8 cellular contexts compared by ENCODE assay signal in genomic region chr7:5527038-5527339, GRCh38. TPM values are rescaled to one million over a fixed set of nuclear protein-coding genes. Genes with fewer than 3 reads are reported as not detected.
A peak's percentile ranks its signal among the peaks of the same experiment; 100 is the strongest.
DNase-seq lines count a peak whose midpoint lies in the region; TF ChIP-seq lines count a peak whose summit lies in the region.
"Not testable (repeated sequence)": the region's sequence is repeated elsewhere in the genome, so short reads cannot be mapped to it uniquely, and the experiment has no call there.

No MANE protein-coding gene starts in this region.

- H3K27ac Mint-ChIP-seq in Calu3 (ENCODE audit: unreplicated experiment) (peak overlapping the region; percentile 98), MCF 10A (ENCODE audit: low read depth, unreplicated experiment) (peak overlapping the region; percentile 91)

- not testable (repeated sequence) for TF ChIP-seq EP300 in transverse colon (IDR thresholded peaks at IDR 0.05; ENCODE audit: low read depth)

- H3K4me1 ChIP-seq in OCI-LY1 (ENCODE audit: insufficient read depth, low read length, severe bottlenecking): peaks cover 27% of the 10 kb centered on the region
- H3K4me1 ChIP-seq in mesendoderm (ENCODE audit: control insufficient read depth, low read depth, low read length): not testable (repeated sequence)
- H3K4me1 ChIP-seq in prostate gland (replicated peaks): peaks cover 17% of the 10 kb centered on the region
- H3K4me1 ChIP-seq in transverse colon: peaks cover 0 to 33% (median 12%) of the 10 kb centered on the region in 4 donors

- CTCF ChIA-PET in Calu3 (lab: Charles Lee): not testable (repeated sequence)
- CTCF ChIA-PET in MCF 10A (lab: Yijun Ruan, JAX): interaction anchor here (1.2 to 1.6 kb wide), 2 partner anchors 30 to 33 kb away, joined by 3 to 4 read pairs; no protein-coding TSS in a partner anchor

- H3K9me2 ChIP-seq in OCI-LY1 (ENCODE audit: low read depth, low read length): not testable (repeated sequence)

- H3K36me3 Mint-ChIP-seq in Calu3 (ENCODE audit: insufficient read depth, unreplicated experiment) (peaks cover 100% of the 10 kb centered on the region), MCF 10A (ENCODE audit: insufficient read depth, unreplicated experiment) (peaks cover 85% of the 10 kb centered on the region)

- not testable (repeated sequence) for H3K23ac ChIP-seq in mesendoderm (ENCODE audit: low read length)

- H3K79me2 ChIP-seq in OCI-LY1 (ENCODE audit: insufficient read depth, low read length): not testable (repeated sequence)
- H3K79me2 ChIP-seq in mesendoderm (ENCODE audit: control insufficient read depth, insufficient read depth, low read length): peaks cover 36% of the 10 kb centered on the region

- H2AK5ac ChIP-seq in mesendoderm (ENCODE audit: low read length): not testable (repeated sequence)

- no CpG with 5 or more reads among the region's 2 CpGs for WGBS in mesendoderm (ENCODE audit: extremely low coverage, insufficient coverage, low lambda C conversion rate)
- 59% methylated on average over 2 of the region's 2 CpGs for WGBS in prostate gland
- 25 to 58% methylated on average over 1 to 2 of the region's 2 CpGs for WGBS in transverse colon (ENCODE audit: low coverage in 1 of 2), 2 donors

- POLR2A ChIA-PET in MCF 10A (lab: Yijun Ruan, JAX): interaction anchor here (1.2 to 1.5 kb wide), 2 partner anchors 103 to 105 kb away, joined by 3 to 6 read pairs; partner anchors contain the start of gene TNRC18

- H3K9ac ChIP-seq in OCI-LY1 (ENCODE audit: low read length): not testable (repeated sequence)
- H3K9ac ChIP-seq in mesendoderm (ENCODE audit: low read length): peak overlapping the region; percentile 15

- H3K27ac ChIP-seq in OCI-LY1 (ENCODE audit: low read depth, low read length, poor library complexity, severe bottlenecking) (peak overlapping the region; percentile 71), prostate gland (peak overlapping the region; percentile 100), transverse colon (peak overlapping the region; percentile 99 to 100 (median 100))
- H3K27ac ChIP-seq in mesendoderm (ENCODE audit: low read depth, low read length): not testable (repeated sequence)

- not testable (repeated sequence) for H3K9me3 Mint-ChIP-seq in Calu3 (ENCODE audit: low read depth, unreplicated experiment); MCF 10A (ENCODE audit: unreplicated experiment)

- H3F3A ChIP-seq in OCI-LY1 (ENCODE audit: insufficient read depth, low read length): peaks cover 49% of the 10 kb centered on the region

- H3K36me3 ChIP-seq in OCI-LY1 (ENCODE audit: insufficient read depth, low read length): peaks cover 66% of the 10 kb centered on the region
- peaks cover 26% of the 10 kb centered on the region for H3K36me3 ChIP-seq in mesendoderm (ENCODE audit: control insufficient read depth, insufficient read depth, low read length)
- peaks cover 18 to 36% of the 10 kb centered on the region in 2 donors for H3K36me3 ChIP-seq in prostate gland
- peaks cover 0 to 35% (median 23%) of the 10 kb centered on the region in 4 donors for H3K36me3 ChIP-seq in transverse colon

- H2BK120ac ChIP-seq in mesendoderm (ENCODE audit: low read depth, low read length): not testable (repeated sequence)

- H3K18ac ChIP-seq in mesendoderm (ENCODE audit: low read length): not testable (repeated sequence)

- H3K4ac ChIP-seq in mesendoderm (ENCODE audit: low read depth, low read length): not testable (repeated sequence)

- not testable (repeated sequence) for H2BK15ac ChIP-seq in mesendoderm (replicated peaks; ENCODE audit: low read depth)

- H3K4me3 Mint-ChIP-seq in Calu3 (ENCODE audit: low read depth, unreplicated experiment) (peak overlapping the region; percentile 92), MCF 10A (ENCODE audit: unreplicated experiment) (peak overlapping the region; percentile 35)

- not testable (repeated sequence) for H3K27me3 Mint-ChIP-seq in Calu3 (ENCODE audit: unreplicated experiment); MCF 10A (ENCODE audit: insufficient read depth, unreplicated experiment)

- H3K56ac ChIP-seq in mesendoderm (ENCODE audit: low read length): not testable (repeated sequence)

- not testable (repeated sequence) for H2AFZ ChIP-seq in OCI-LY1 (ENCODE audit: low read length)

- in situ Hi-C loops in transverse colon (cut with MboI; ENCODE audit: low pct_ligation_motif_present in 1 of 4, low pct_unique_long_range_greater_than_20kb in 1 of 4, low sequenced_read_pairs in 3 of 4): not testable (repeated sequence)

- H3K4me3 ChIP-seq in OCI-LY1 (ENCODE audit: low read depth, low read length, poor library complexity, severe bottlenecking); mesendoderm (ENCODE audit: low read length): not testable (repeated sequence)
- H3K4me3 ChIP-seq in fibroblast of the aortic adventitia (ENCODE audit: low read depth, low read length) (peak overlapping the region; percentile 92), prostate gland (peak overlapping the region; percentile 99), transverse colon (peak overlapping the region in 3 of 4 donors; percentile 89 to 98 (median 95))

- H3K4me1 Mint-ChIP-seq in Calu3 (ENCODE audit: low read depth, unreplicated experiment): peaks cover 37% of the 10 kb centered on the region
- peaks cover 37% of the 10 kb centered on the region for H3K4me1 Mint-ChIP-seq in MCF 10A (ENCODE audit: insufficient read depth, unreplicated experiment)

- not testable (repeated sequence) for H3K4me2 ChIP-seq in OCI-LY1 (ENCODE audit: low read length); mesendoderm (ENCODE audit: low read length)

- BruUV-seq in Calu3 (replicated peaks; lab: Mats Ljungman, UMichigan); MCF 10A (replicated peaks; lab: Mats Ljungman, UMichigan): not testable (repeated sequence)

- H4K8ac ChIP-seq in mesendoderm (ENCODE audit: low read depth, low read length): not testable (repeated sequence)

- H3K79me1 ChIP-seq in mesendoderm (ENCODE audit: low read length): peaks cover 11% of the 10 kb centered on the region

- intact Hi-C loops in Calu3 (cut with micrococcal nuclease; ENCODE audit: unreplicated experiment); MCF 10A (cut with micrococcal nuclease); prostate gland (cut with DNase I); transverse colon (cut with DNase I; ENCODE audit: low total_unique reads): not testable (repeated sequence)

- not testable (repeated sequence) for H4K5ac ChIP-seq in mesendoderm (ENCODE audit: low read length)

- H3K27me3 ChIP-seq in OCI-LY1 (ENCODE audit: insufficient read depth, low read length); mesendoderm (ENCODE audit: insufficient read depth, low read length, poor library complexity); prostate gland (replicated peaks; ENCODE audit: insufficient read depth); transverse colon: not testable (repeated sequence)

- TF ChIP-seq CTCF in Calu3 (IDR thresholded peaks at IDR 0.05; ENCODE audit: unreplicated experiment); OCI-LY1 (IDR thresholded peaks at IDR 0.05; ENCODE audit: low read length); MCF 10A (IDR thresholded peaks at IDR 0.05; ENCODE audit: unreplicated experiment); fibroblast of the aortic adventitia (IDR thresholded peaks at IDR 0.05; ENCODE audit: insufficient read depth, low read length); prostate gland (IDR thresholded peaks at IDR 0.05); transverse colon (IDR thresholded peaks at IDR 0.05): not testable (repeated sequence)

- H2BK5ac ChIP-seq in mesendoderm (ENCODE audit: low read length): not testable (repeated sequence)

- not testable (repeated sequence) for DNase-seq in Calu3; MCF 10A (ENCODE audit: unreplicated experiment); fibroblast of the aortic adventitia (ENCODE audit: low read depth); mesendoderm; prostate gland (ENCODE audit: low spot score); transverse colon
- DNase-seq in activated CD8-positive, alpha-beta memory T cell treated with anti-CD3 and anti-CD28 coated beads for 24 hours: peak; percentile 64

- TF ChIP-seq POLR2A in prostate gland (IDR thresholded peaks at IDR 0.05): not testable (repeated sequence)
- TF ChIP-seq POLR2A in transverse colon (IDR thresholded peaks at IDR 0.05): peak; percentile 49

- H3K9me3 ChIP-seq in OCI-LY1 (ENCODE audit: low read length); prostate gland; transverse colon: not testable (repeated sequence)

- not testable (repeated sequence) for H4K20me1 ChIP-seq in OCI-LY1 (ENCODE audit: insufficient read depth, low read length)

RNA-seq across cellular contexts. Expression of gene ACTB, which starts 3.4 kb away (rescaled TPM):
- total RNA-seq in Calu3 (2022) (5,869 and 6,282 TPM in 2 replicates), MCF 10A (2022) (1,855 and 2,659 TPM in 2 replicates), fibroblast of the aortic adventitia (ENCODE audit: low replicate concordance) (3,820 and 8,760 TPM in 2 replicates), prostate gland (1,000 to 10,000 TPM; 2,747 to 3,482 TPM), transverse colon (1,000 to 10,000 TPM; 4,023 to 7,543 (median 4,610) TPM)
- 13,565 TPM for polyA plus RNA-seq in mesendoderm (2013, experiment 1 of 2)
- 13,705 TPM for polyA plus RNA-seq in mesendoderm (2013, experiment 2 of 2)

RNA-seq across cellular contexts. Expression of gene FBXL18, which starts 13.4 kb away (rescaled TPM):
- total RNA-seq in Calu3 (2022) (40.0 and 45.8 TPM in 2 replicates), MCF 10A (2022) (15.7 and 19.5 TPM in 2 replicates), fibroblast of the aortic adventitia (ENCODE audit: low replicate concordance) (8.4 and 8.6 TPM in 2 replicates), prostate gland (10 to 100 TPM; 13.3 to 19.2 TPM), transverse colon (10 to 100 TPM in 2 of 4 donors, 1 to 10 TPM in 2; 8.5 to 22.8 (median 9.4) TPM)
- polyA plus RNA-seq in mesendoderm (2013, experiment 1 of 2): 7.9 TPM
- polyA plus RNA-seq in mesendoderm (2013, experiment 2 of 2): 7.9 TPM
